ENCODE assay signal across 2 cellular contexts in the genomic region with DNA sequence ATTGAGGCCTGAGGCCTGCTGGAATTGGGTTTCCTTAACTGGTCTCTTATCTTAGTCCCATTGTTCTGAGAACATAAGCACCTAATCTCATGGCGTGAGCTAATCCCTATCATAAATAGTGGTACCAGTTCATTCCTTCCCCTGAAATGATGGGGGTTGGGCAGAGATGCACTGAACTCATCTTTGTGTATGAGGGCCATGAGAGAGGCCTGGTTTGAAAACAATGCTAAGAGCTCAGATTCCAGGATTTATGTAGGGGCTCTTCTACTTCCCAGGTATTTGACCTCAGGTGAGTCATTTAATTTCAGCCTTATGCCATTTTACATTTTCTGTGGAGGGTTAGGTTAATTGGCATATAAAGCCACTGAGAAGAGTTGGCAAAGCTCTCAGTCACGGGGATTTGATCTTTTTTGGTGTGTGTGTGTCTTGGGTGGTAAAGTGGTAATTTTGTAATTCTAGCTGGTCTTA.
TF ChIP-seq lines count a peak whose summit lies in the region.

No MANE protein-coding gene starts in this region.

TF ChIP-seq in HEK293T, 16 proteins besides CTCF, POLR2A, EP300 and RAD21:
- TF ChIP-seq PKNOX1 (IDR thresholded peaks at IDR 0.05) (no peak), FOXA1 (IDR thresholded peaks at IDR 0.05) (no peak), HDGF (IDR thresholded peaks at IDR 0.05; ENCODE audit: borderline replicate concordance) (no peak), L3MBTL2 (conservative IDR thresholded peaks at IDR 0.05) (no peak), SUZ12 (IDR thresholded peaks at IDR 0.05) (no peak), CTBP1 (IDR thresholded peaks at IDR 0.05; ENCODE audit: borderline replicate concordance) (no peak), ARNT (IDR thresholded peaks at IDR 0.05) (no peak), LEF1 (IDR thresholded peaks at IDR 0.05; ENCODE audit: borderline replicate concordance) (no peak), NFRKB (IDR thresholded peaks at IDR 0.05) (no peak), SP1 (IDR thresholded peaks at IDR 0.05) (no peak), ELF4 (IDR thresholded peaks at IDR 0.05) (no peak), BHLHE40 (IDR thresholded peaks at IDR 0.05; ENCODE audit: borderline replicate concordance) (no peak), FOXM1 (IDR thresholded peaks at IDR 0.05; ENCODE audit: borderline replicate concordance) (no peak), FOXK2 (IDR thresholded peaks at IDR 0.05) (no peak), ZNF384 (IDR thresholded peaks at IDR 0.05) (no peak), TARDBP (IDR thresholded peaks at IDR 0.05) (no peak)
TF ChIP-seq in HEK293T: peak in this region for 0.

TF ChIP-seq in WTC11, 78 proteins besides CTCF, POLR2A, EP300 and RAD21 (continued from another document):
- peak; percentile 23; the same call in 1 of the 2 replicates for TF ChIP-seq NFATC4 (CRISPR knock-in tag; IDR thresholded peaks at IDR 0.05)
- TF ChIP-seq, protein P1, sequence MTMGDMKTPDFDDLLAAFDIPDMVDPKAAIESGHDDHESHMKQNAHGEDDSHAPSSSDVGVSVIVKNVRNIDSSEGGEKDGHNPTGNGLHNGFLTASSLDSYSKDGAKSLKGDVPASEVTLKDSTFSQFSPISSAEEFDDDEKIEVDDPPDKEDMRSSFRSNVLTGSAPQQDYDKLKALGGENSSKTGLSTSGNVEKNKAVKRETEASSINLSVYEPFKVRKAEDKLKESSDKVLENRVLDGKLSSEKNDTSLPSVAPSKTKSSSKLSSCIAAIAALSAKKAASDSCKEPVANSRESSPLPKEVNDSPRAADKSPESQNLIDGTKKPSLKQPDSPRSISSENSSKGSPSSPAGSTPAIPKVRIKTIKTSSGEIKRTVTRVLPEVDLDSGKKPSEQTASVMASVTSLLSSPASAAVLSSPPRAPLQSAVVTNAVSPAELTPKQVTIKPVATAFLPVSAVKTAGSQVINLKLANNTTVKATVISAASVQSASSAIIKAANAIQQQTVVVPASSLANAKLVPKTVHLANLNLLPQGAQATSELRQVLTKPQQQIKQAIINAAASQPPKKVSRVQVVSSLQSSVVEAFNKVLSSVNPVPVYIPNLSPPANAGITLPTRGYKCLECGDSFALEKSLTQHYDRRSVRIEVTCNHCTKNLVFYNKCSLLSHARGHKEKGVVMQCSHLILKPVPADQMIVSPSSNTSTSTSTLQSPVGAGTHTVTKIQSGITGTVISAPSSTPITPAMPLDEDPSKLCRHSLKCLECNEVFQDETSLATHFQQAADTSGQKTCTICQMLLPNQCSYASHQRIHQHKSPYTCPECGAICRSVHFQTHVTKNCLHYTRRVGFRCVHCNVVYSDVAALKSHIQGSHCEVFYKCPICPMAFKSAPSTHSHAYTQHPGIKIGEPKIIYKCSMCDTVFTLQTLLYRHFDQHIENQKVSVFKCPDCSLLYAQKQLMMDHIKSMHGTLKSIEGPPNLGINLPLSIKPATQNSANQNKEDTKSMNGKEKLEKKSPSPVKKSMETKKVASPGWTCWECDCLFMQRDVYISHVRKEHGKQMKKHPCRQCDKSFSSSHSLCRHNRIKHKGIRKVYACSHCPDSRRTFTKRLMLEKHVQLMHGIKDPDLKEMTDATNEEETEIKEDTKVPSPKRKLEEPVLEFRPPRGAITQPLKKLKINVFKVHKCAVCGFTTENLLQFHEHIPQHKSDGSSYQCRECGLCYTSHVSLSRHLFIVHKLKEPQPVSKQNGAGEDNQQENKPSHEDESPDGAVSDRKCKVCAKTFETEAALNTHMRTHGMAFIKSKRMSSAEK (CRISPR knock-in tag; IDR thresholded peaks at IDR 0.05; ENCODE audit: borderline replicate concordance): peak; percentile 4; the same call in 1 of the 2 replicates
- no peak for TF ChIP-seq ARID4B (CRISPR knock-in tag; IDR thresholded peaks at IDR 0.05; ENCODE audit: borderline replicate concordance)
